In genomic region chr9:85818971-85819370, GRCh38 we compare ENCODE assay signal across 8 cellular contexts.
DNase-seq lines count a peak whose midpoint lies in the region; ATAC-seq and TF ChIP-seq lines count a peak whose summit lies in the region.
"Not testable (repeated sequence)": the region's sequence is repeated elsewhere in the genome, so short reads cannot be mapped to it uniquely, and the experiment has no call there.

No MANE protein-coding gene starts in this region.

- H3K36me3 Mint-ChIP-seq in brain = peaks cover 36% of the 10 kb centered on the region
- H3K36me3 Mint-ChIP-seq in naive B cell, type B pancreatic cell: not testable (repeated sequence)

- not testable (repeated sequence) for H3K4me1 ChIP-seq in SK-N-SH (ENCODE audit: control insufficient read depth in 1 of 2, insufficient read depth in 2 of 2, low read depth in 1 of 2, low read length in 1 of 2)

- H3K9me2 ChIP-seq in SK-N-SH = not testable (repeated sequence)

- H3K9ac ChIP-seq in SK-N-SH = not testable (repeated sequence)

- DNase-seq in EL (peak; percentile 22), HCEC 1CT (peak; percentile 17), NCI-H1105 treated with DMSO at 0.1 percent for 48 hours (lab: John Stamatoyannopoulos, UW) (peak; percentile 27), globus pallidus (ENCODE audit: low spot score) (peak; percentile 31), naive B cell (peak; percentile 46)
- not testable (repeated sequence) for DNase-seq in SK-N-SH; type B pancreatic cell (ENCODE audit: extremely low spot score, unreplicated experiment)

- not testable (repeated sequence) for H3K9me3 Mint-ChIP-seq in brain, naive B cell, type B pancreatic cell

- not testable (repeated sequence) for H3F3A ChIP-seq in SK-N-SH (replicated peaks; ENCODE audit: insufficient read depth)

- H3K36me3 ChIP-seq in SK-N-SH (replicated peaks in 1 of 2; ENCODE audit: control insufficient read depth in 1 of 2, insufficient read depth in 2 of 2, low read length in 1 of 2) = not testable (repeated sequence)

- H3K27ac Mint-ChIP-seq in brain, naive B cell, type B pancreatic cell: not testable (repeated sequence)

- H3K9me3 ChIP-seq in SK-N-SH = not testable (repeated sequence)

- not testable (repeated sequence) for H3K79me2 ChIP-seq in SK-N-SH (ENCODE audit: insufficient read depth)

- not testable (repeated sequence) for H3K4me1 Mint-ChIP-seq in brain; naive B cell; type B pancreatic cell (ENCODE audit: unreplicated experiment)

- not testable (repeated sequence) for H3K4me2 ChIP-seq in SK-N-SH

- not testable (repeated sequence) for H3K27ac ChIP-seq in SK-N-SH (ENCODE audit: low read depth in 2 of 2, low read length in 1 of 2)

- not testable (repeated sequence) for H3K4me3 Mint-ChIP-seq in brain, naive B cell, type B pancreatic cell

- peak overlapping the region; percentile 46; the same call in 1 of the 2 replicates for H2AFZ ChIP-seq in SK-N-SH (ENCODE audit: low read depth)

- TF ChIP-seq CTCF in SK-N-SH (IDR thresholded peaks at IDR 0.05) (peak; percentile 63), brain (conservative IDR thresholded peaks at IDR 0.05) (peak; percentile 54 to 65), type B pancreatic cell (conservative IDR thresholded peaks at IDR 0.05) (peak; percentile 78)

- CTCF ChIA-PET in SK-N-SH (lab: Yijun Ruan, JAX) = interaction anchor here (0.6 to 1.1 kb wide), 3 partner anchors 81 to 421 kb away, joined by 3 to 4 read pairs (median 3); no protein-coding TSS in a partner anchor

- H3K27me3 Mint-ChIP-seq in brain, naive B cell, type B pancreatic cell: not testable (repeated sequence)

- not testable (repeated sequence) for H4K20me1 ChIP-seq in SK-N-SH (ENCODE audit: insufficient read depth)

- not testable (repeated sequence) for H3K4me3 ChIP-seq in SK-N-SH (ENCODE audit: low read depth in 2 of 2, low read length in 1 of 2)

- peak; percentile 55 for TF ChIP-seq RAD21 in SK-N-SH (IDR thresholded peaks at IDR 0.05; ENCODE audit: low read length)

- not testable (repeated sequence) for H3K27me3 ChIP-seq in SK-N-SH (ENCODE audit: insufficient read depth)

- POLR2A ChIA-PET in SK-N-SH (lab: Yijun Ruan, JAX) = not testable (repeated sequence)

- ATAC-seq in naive B cell (ENCODE audit: low read depth in 2 of 2) = peak; percentile 59 to 82

- WGBS in SK-N-SH (ENCODE audit: low lambda C conversion rate) = 12% methylated on average over 2 of the region's 2 CpGs

- not testable (repeated sequence) for TF ChIP-seq EP300 in SK-N-SH (IDR thresholded peaks at IDR 0.05; ENCODE audit: borderline replicate concordance in 1 of 2, low read depth in 1 of 2, low read length in 1 of 2)

TF ChIP-seq in SK-N-SH, 30 proteins besides CTCF, POLR2A, EP300 and RAD21:
- TF ChIP-seq SMC3 (IDR thresholded peaks at IDR 0.05; ENCODE audit: low read depth, low read length) = peak; percentile 10; the same call in 1 of the 2 replicates
